ENCODE assay signal across 27 cellular contexts in genomic region chr5:6193315-6193714, GRCh38.
DNase-seq lines count a peak whose midpoint lies in the region; ATAC-seq and TF ChIP-seq lines count a peak whose summit lies in the region.
"Had no signal": no experiment of that assay in that cellular context is flagged by ENCODE, and none has a peak within 500 bp of the region (broad histone marks: within the 10 kb centered on the region; RNA-seq: fewer than 3 reads in every experiment).

No MANE protein-coding gene starts in this region.

- no peak overlapping the region for H4K12ac ChIP-seq in trophoblast cell (ENCODE audit: low read depth, low read length)

- no peak overlapping the region for H4K91ac ChIP-seq in trophoblast cell (ENCODE audit: low read depth, low read length)
- H4K91ac ChIP-seq in mesenchymal stem cell (ENCODE audit: low read length), result no peak overlapping the region

- H2BK120ac ChIP-seq in trophoblast cell (ENCODE audit: insufficient read depth, low read length, poor library complexity), result no peak overlapping the region
- no peak overlapping the region for H2BK120ac ChIP-seq in mesenchymal stem cell (ENCODE audit: low read depth, low read length)

- no peak overlapping the region for H3K4me2 ChIP-seq in GM23338
- no peak overlapping the region for H3K4me2 ChIP-seq in trophoblast cell (ENCODE audit: low read length)
- no peak overlapping the region for H3K4me2 ChIP-seq in mesenchymal stem cell (ENCODE audit: low read length, poor library complexity, severe bottlenecking)

- H2BK5ac ChIP-seq in trophoblast cell (ENCODE audit: low read depth, low read length, poor library complexity) (no peak overlapping the region), mesenchymal stem cell (ENCODE audit: low read depth, low read length, poor library complexity, severe bottlenecking) (no peak overlapping the region)

- H3K14ac ChIP-seq in trophoblast cell (ENCODE audit: low read length) (no peak overlapping the region), mesenchymal stem cell (ENCODE audit: low read length in 2 of 2) (no peak overlapping the region)

- peaks cover 21% of the 10 kb centered on the region for H3K4me1 Mint-ChIP-seq in GM23338
- H3K4me1 Mint-ChIP-seq: activated CD4-positive, alpha-beta T cell treated with anti-CD3 and anti-CD28 coated beads, Interleukin-2, amount 10 ng/mL, durations not matched to agents 24 days and 14 days; immature natural killer cell had no signal

- DNase-seq in GM23338 (ENCODE audit: low spot score) (peak; percentile 36), NCI-H510A (lab: John Stamatoyannopoulos, UW) (peak; percentile 85), RPMI8226 (peak; percentile 18), trophoblast cell (peak; percentile 12 to 24), mesenchymal stem cell (no peak)
- DNase-seq in activated effector memory CD4-positive, alpha-beta T cell treated with anti-CD3 and anti-CD28 coated beads, Interleukin-2, amount 50 U/mL, for 16 hours, result no peak
- DNase-seq: activated CD4-positive, alpha-beta T cell treated with anti-CD3 and anti-CD28 coated beads, Interleukin-2, amount 10 ng/mL, durations not matched to agents 24 days and 14 days; activated gamma-delta T cell treated with Interleukin-2 at 50 U/mL for 16 hours; activated T-cell treated with anti-CD3 and anti-CD28 coated beads, Interleukin-2, amount 50 U/mL, for 24 hours; central memory CD4-positive, alpha-beta T cell; DND-41; endodermal cell; hippocampal formation; immature natural killer cell; KBM-7; MM.1S; naive B cell; NCI-H1436; SHP77; stomach; thyroid gland; WERI-Rb-1 had no signal

- H3K23ac ChIP-seq in trophoblast cell (ENCODE audit: low read length), result no peak overlapping the region
- no peak overlapping the region for H3K23ac ChIP-seq in mesenchymal stem cell (ENCODE audit: low read length in 2 of 2)

- H2BK12ac ChIP-seq in trophoblast cell (ENCODE audit: low read length) (no peak overlapping the region), mesenchymal stem cell (ENCODE audit: low read length in 2 of 2) (no peak overlapping the region)

- no peaks in the 10 kb centered on the region for H3K9me2 ChIP-seq in GM23338 (ENCODE audit: insufficient read depth)

- H3K27ac Mint-ChIP-seq in GM23338, result no peak overlapping the region
- H3K27ac Mint-ChIP-seq: activated CD4-positive, alpha-beta T cell treated with anti-CD3 and anti-CD28 coated beads, Interleukin-2, amount 10 ng/mL, durations not matched to agents 24 days and 14 days; activated T-cell treated with anti-CD3 and anti-CD28 coated beads, Interleukin-2, amount 50 U/mL, for 24 hours; endodermal cell; immature natural killer cell; naive B cell; T-helper 2 cell treated with Interferon-gamma antibody and Interleukin-4, amounts not matched to agents 5 μg/mL and 100 μg/mL, for 36 hours had no signal

- H3K9ac ChIP-seq in trophoblast cell (ENCODE audit: low read length), result no peak overlapping the region
- H3K9ac ChIP-seq in mesenchymal stem cell (ENCODE audit: low read length), result no peak overlapping the region

- H4K20me1 ChIP-seq in GM23338 (replicated peaks; ENCODE audit: insufficient read depth), result no peaks in the 10 kb centered on the region

- ATAC-seq in GM23338, result peak; percentile 78
- no peak for ATAC-seq in HG03354 (IDR thresholded peaks at IDR 0.05; ENCODE audit: poor library complexity, severe bottlenecking, unreplicated experiment)
- ATAC-seq: left lung had no signal

- H3K4me3 ChIP-seq in GM23338, result no peak overlapping the region
- no peak overlapping the region for H3K4me3 ChIP-seq in trophoblast cell (ENCODE audit: low read depth, low read length)
- H3K4me3 ChIP-seq in mesenchymal stem cell (ENCODE audit: insufficient read depth in 1 of 2, low read depth in 1 of 2, low read length in 2 of 2), result no peak overlapping the region
- H3K4me3 ChIP-seq: HAP-1, left lung, stomach, thyroid gland had no signal

- H2AFZ ChIP-seq in GM23338, result no peak overlapping the region
- no peak overlapping the region for H2AFZ ChIP-seq in trophoblast cell (ENCODE audit: insufficient read depth, low read length, poor library complexity)
- no peak overlapping the region for H2AFZ ChIP-seq in mesenchymal stem cell (ENCODE audit: low read depth, low read length)

- H4K8ac ChIP-seq in trophoblast cell (ENCODE audit: low read depth, low read length), result no peak overlapping the region
- no peak overlapping the region for H4K8ac ChIP-seq in mesenchymal stem cell (ENCODE audit: low read length)

- no CpG with 5 or more reads among the region's 8 CpGs for WGBS in trophoblast cell (ENCODE audit: extremely low coverage, insufficient coverage, insufficient read length)
- WGBS in mesenchymal stem cell, result 53% methylated on average over 4 of the region's 8 CpGs

- no peak overlapping the region for H2BK15ac ChIP-seq in mesenchymal stem cell (ENCODE audit: low read depth, poor library complexity, severe bottlenecking)

- no peaks in the 10 kb centered on the region for H3F3A ChIP-seq in GM23338 (replicated peaks; ENCODE audit: low read depth)

- 0 out of 3 replicates have a peak, but pooled peaks cover 2% of the 10 kb centered on the region for H3K36me3 Mint-ChIP-seq in GM23338 (ENCODE audit: low read depth)
- H3K36me3 Mint-ChIP-seq: immature natural killer cell, naive B cell had no signal

- no peak overlapping the region for H3K27ac ChIP-seq in GM23338 (ENCODE audit: low read depth)
- no peak overlapping the region for H3K27ac ChIP-seq in trophoblast cell (ENCODE audit: low read depth, low read length)
- H3K27ac ChIP-seq in mesenchymal stem cell (ENCODE audit: low read length, poor library complexity, severe bottlenecking), result no peak overlapping the region
- H3K27ac ChIP-seq: left lung, neutrophil, stomach, thyroid gland, WERI-Rb-1 had no signal

- H3K79me1 ChIP-seq in trophoblast cell (ENCODE audit: low read length) (no peaks in the 10 kb centered on the region), mesenchymal stem cell (replicated peaks; ENCODE audit: low read length, poor library complexity, severe bottlenecking) (no peaks in the 10 kb centered on the region)

- no peaks in the 10 kb centered on the region; the same call in 1 of the 3 replicates for H3K9me3 Mint-ChIP-seq in GM23338
- H3K9me3 Mint-ChIP-seq: activated CD4-positive, alpha-beta T cell treated with anti-CD3 and anti-CD28 coated beads, Interleukin-2, amount 10 ng/mL, durations not matched to agents 24 days and 14 days; activated T-cell treated with anti-CD3 and anti-CD28 coated beads, Interleukin-2, amount 50 U/mL, for 24 hours; T-helper 2 cell treated with Interferon-gamma antibody and Interleukin-4, amounts not matched to agents 5 μg/mL and 100 μg/mL, for 36 hours had no signal

- no peaks in the 10 kb centered on the region for H3K9me3 ChIP-seq in trophoblast cell (ENCODE audit: insufficient read depth, low read depth, low read length)
- no peaks in the 10 kb centered on the region for H3K9me3 ChIP-seq in mesenchymal stem cell (ENCODE audit: control insufficient read depth, low read length)
- H3K9me3 ChIP-seq: HAP-1, left lung, neutrophil, stomach, thyroid gland had no signal

- H3K79me2 ChIP-seq in GM23338 (replicated peaks; ENCODE audit: insufficient read depth) (no peaks in the 10 kb centered on the region), trophoblast cell (ENCODE audit: control insufficient read depth, insufficient read depth, low read length, poor library complexity) (no peaks in the 10 kb centered on the region)

- H2AK5ac ChIP-seq in trophoblast cell (ENCODE audit: low read length) (no peak overlapping the region), mesenchymal stem cell (ENCODE audit: low read length, severe bottlenecking) (no peak overlapping the region)

- H3K18ac ChIP-seq in trophoblast cell (ENCODE audit: low read length) (no peak overlapping the region), mesenchymal stem cell (ENCODE audit: low read depth in 1 of 2, low read length in 2 of 2) (no peak overlapping the region)

- H3K27me3 Mint-ChIP-seq in GM23338 (ENCODE audit: insufficient read depth, low read depth, poor library complexity), result peaks cover 5% of the 10 kb centered on the region
- H3K27me3 Mint-ChIP-seq: activated CD4-positive, alpha-beta T cell treated with anti-CD3 and anti-CD28 coated beads, Interleukin-2, amount 10 ng/mL, durations not matched to agents 24 days and 14 days; activated T-cell treated with anti-CD3 and anti-CD28 coated beads, Interleukin-2, amount 50 U/mL, for 24 hours had no signal

- TF ChIP-seq CTCF in GM23338 (conservative IDR thresholded peaks at IDR 0.05; ENCODE audit: low read depth in 2 of 2), result no peak

- H3K36me3 ChIP-seq in GM23338 (ENCODE audit: insufficient read depth) (no peaks in the 10 kb centered on the region), trophoblast cell (ENCODE audit: control insufficient read depth in 1 of 2, insufficient read depth in 2 of 2, low read length in 2 of 2) (no peaks in the 10 kb centered on the region), mesenchymal stem cell (ENCODE audit: control insufficient read depth in 1 of 2, insufficient read depth in 2 of 2, low read depth in 1 of 2, low read length in 2 of 2) (no peaks in the 10 kb centered on the region)
- H3K36me3 ChIP-seq: HAP-1, left lung, neutrophil, stomach, thyroid gland, WERI-Rb-1 had no signal

- H3K4ac ChIP-seq in trophoblast cell (ENCODE audit: low read depth, low read length) (no peak overlapping the region), mesenchymal stem cell (ENCODE audit: low read depth in 1 of 2, low read length in 2 of 2) (no peak overlapping the region)

- H3K4me3 Mint-ChIP-seq in GM23338, result no peak overlapping the region
- H3K4me3 Mint-ChIP-seq: activated CD4-positive, alpha-beta T cell treated with anti-CD3 and anti-CD28 coated beads, Interleukin-2, amount 10 ng/mL, durations not matched to agents 24 days and 14 days; activated T-cell treated with anti-CD3 and anti-CD28 coated beads, Interleukin-2, amount 50 U/mL, for 24 hours; endodermal cell; immature natural killer cell; T-helper 2 cell treated with Interferon-gamma antibody and Interleukin-4, amounts not matched to agents 5 μg/mL and 100 μg/mL, for 36 hours had no signal

- H3K4me1 ChIP-seq in GM23338 (ENCODE audit: insufficient read depth) (peaks cover 8% of the 10 kb centered on the region; the same call in 1 of the 2 replicates), trophoblast cell (ENCODE audit: control insufficient read depth in 1 of 2, insufficient read depth in 2 of 2, low read length in 2 of 2) (peaks cover 2 to 3% of the 10 kb centered on the region in 2 experiments), mesenchymal stem cell (ENCODE audit: control insufficient read depth, insufficient read depth, low read depth, low read length) (no peaks in the 10 kb centered on the region)
- H3K4me1 ChIP-seq: HAP-1, left lung, thyroid gland had no signal

- no peaks in the 10 kb centered on the region for H3K27me3 ChIP-seq in GM23338 (ENCODE audit: insufficient read depth)
- no peaks in the 10 kb centered on the region for H3K27me3 ChIP-seq in trophoblast cell (ENCODE audit: insufficient read depth, low read length)
- peaks cover 0 to 6% of the 10 kb centered on the region in 2 experiments for H3K27me3 ChIP-seq in mesenchymal stem cell (ENCODE audit: control insufficient read depth in 1 of 2, insufficient read depth in 1 of 2, low read length in 2 of 2)
- H3K27me3 ChIP-seq: left lung, neutrophil, stomach, thyroid gland had no signal

TF ChIP-seq in GM23338, 12 proteins besides CTCF, POLR2A, EP300 and RAD21 (continues in another document):
- TF ChIP-seq ZNF114 (CRISPR knock-in tag; IDR thresholded peaks at IDR 0.05), result no peak

Comparison
In these comparisons a context has a peak if more than half of its experiments do, and no peak if none do; other contexts are left out.
1. DNase-seq: peak in GM23338 (single experiment), NCI-H510A (single experiment), RPMI8226 (single experiment) and trophoblast cell (2 of 2); none in mesenchymal stem cell (single experiment) and activated effector memory CD4-positive, alpha-beta T cell treated with anti-CD3 and anti-CD28 coated beads, Interleukin-2, amount 50 U/mL, for 16 hours (single experiment).